ENCODE assay signal across 8 cellular contexts in the genomic region with DNA sequence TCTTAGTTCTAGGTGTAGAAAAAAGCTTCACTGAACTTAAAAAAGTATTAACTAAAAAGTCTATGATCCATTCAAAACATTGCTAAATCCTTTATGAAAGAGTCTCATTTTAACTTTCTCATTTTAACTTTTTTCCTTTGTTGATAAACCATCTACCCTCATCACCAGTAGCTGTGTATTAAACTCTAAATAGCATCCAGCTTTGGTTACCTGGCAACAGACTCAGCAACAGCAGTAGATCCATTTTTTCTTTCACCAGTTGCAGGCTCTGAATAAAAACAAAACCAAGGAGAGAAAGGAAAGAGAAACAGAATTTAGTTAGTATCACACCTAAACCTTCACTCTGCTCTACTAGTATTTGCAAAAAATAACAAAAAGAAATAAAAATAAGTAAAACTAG. TPM values are rescaled to one million over a fixed set of nuclear protein-coding genes. Genes with fewer than 3 reads are reported as not detected.
DNase-seq lines count a peak whose midpoint lies in the region; ATAC-seq, FAIRE-seq and TF ChIP-seq lines count a peak whose summit lies in the region.

No MANE protein-coding gene starts in this region.

- no peak for ATAC-seq in HG02642 (IDR thresholded peaks at IDR 0.05; ENCODE audit: poor library complexity, unreplicated experiment)

- H3K27me3 Mint-ChIP-seq in chondrocyte (ENCODE audit: low read depth) (no peaks in the 10 kb centered on the region), osteocyte (ENCODE audit: unreplicated experiment) (no peaks in the 10 kb centered on the region)

- no peaks in the 10 kb centered on the region for H3K4me1 ChIP-seq in effector memory CD4-positive, alpha-beta T cell (ENCODE audit: control insufficient read depth, insufficient read depth, low read length, poor library complexity, severe bottlenecking)
- H3K4me1 ChIP-seq in small intestine (ENCODE audit: control insufficient read depth in 2 of 2, insufficient read depth in 1 of 2, low read depth in 1 of 2, low read length in 1 of 2) = no peaks in the 10 kb centered on the region

- H3K4me1 Mint-ChIP-seq in chondrocyte (ENCODE audit: low read depth) (peaks cover 11% of the 10 kb centered on the region), osteocyte (ENCODE audit: unreplicated experiment) (peaks cover 11% of the 10 kb centered on the region)

- no peak for TF ChIP-seq CTCF in chondrocyte (IDR thresholded peaks at IDR 0.05)
- no peak for TF ChIP-seq CTCF in osteocyte (IDR thresholded peaks at IDR 0.05)

- H3K27ac ChIP-seq in effector memory CD4-positive, alpha-beta T cell (ENCODE audit: insufficient read depth, low read length, poor library complexity, severe bottlenecking) = no peak overlapping the region
- H3K27ac ChIP-seq in small intestine (ENCODE audit: low read depth in 1 of 2, low read length in 1 of 2) = no peak overlapping the region

- H3K9me3 ChIP-seq in effector memory CD4-positive, alpha-beta T cell (ENCODE audit: control insufficient read depth, low read length) = no peaks in the 10 kb centered on the region
- H3K9me3 ChIP-seq in small intestine (ENCODE audit: control insufficient read depth, low read depth) = no peaks in the 10 kb centered on the region

- H3K36me3 Mint-ChIP-seq in chondrocyte (ENCODE audit: low read depth) (peaks cover 10% of the 10 kb centered on the region), osteocyte (ENCODE audit: unreplicated experiment) (peaks cover 19% of the 10 kb centered on the region)

- no peak overlapping the region for H3K4me3 ChIP-seq in effector memory CD4-positive, alpha-beta T cell (ENCODE audit: insufficient read depth, low read depth, low read length, poor library complexity, severe bottlenecking)
- H3K4me3 ChIP-seq in small intestine (ENCODE audit: low read depth in 1 of 2, low read length in 2 of 2) = no peak overlapping the region

- FAIRE-seq in GM18507 (lab: Jason Lieb, UNC) (peak; percentile 21), small intestine (lab: Jason Lieb, UNC) (no peak)

- H3K9me3 Mint-ChIP-seq in chondrocyte (ENCODE audit: low read depth) (no peaks in the 10 kb centered on the region), osteocyte (ENCODE audit: unreplicated experiment) (no peaks in the 10 kb centered on the region)

- H3K36me3 ChIP-seq in effector memory CD4-positive, alpha-beta T cell (ENCODE audit: control insufficient read depth, insufficient read depth, low read length) = peaks cover 24% of the 10 kb centered on the region
- H3K36me3 ChIP-seq in small intestine (ENCODE audit: control insufficient read depth in 2 of 2, insufficient read depth in 2 of 2, low read length in 2 of 2) = peaks cover 7 to 8% of the 10 kb centered on the region in 2 donors

- H3K27me3 ChIP-seq in effector memory CD4-positive, alpha-beta T cell (replicated peaks; ENCODE audit: control insufficient read depth, insufficient read depth, low read length, poor library complexity, severe bottlenecking) = no peaks in the 10 kb centered on the region
- no peaks in the 10 kb centered on the region for H3K27me3 ChIP-seq in small intestine (ENCODE audit: control insufficient read depth in 2 of 2, insufficient read depth in 2 of 2, low read length in 2 of 2)

- DNase-seq in GM18507 (ENCODE audit: extremely low spot score, insufficient read length, low read depth) = no peak
- DNase-seq in NCI-H1694 (lab: John Stamatoyannopoulos, UW) = peak; percentile 41
- no peak for DNase-seq in chondrocyte (ENCODE audit: low spot score)
- DNase-seq in osteocyte (ENCODE audit: extremely low spot score, unreplicated experiment) = no peak
- DNase-seq in effector memory CD4-positive, alpha-beta T cell = no peak
- DNase-seq in stimulated activated CD4-positive, alpha-beta T cell treated with anti-CD3 and anti-CD28 coated beads, Interleukin-4, amount 100 ng/mL, for 24 hours = no peak
- no peak for DNase-seq in small intestine

- H3K27ac Mint-ChIP-seq in chondrocyte (ENCODE audit: unreplicated experiment) (peak overlapping the region; percentile 91), osteocyte (ENCODE audit: unreplicated experiment) (peak overlapping the region; percentile 98)

- H3K4me3 Mint-ChIP-seq in chondrocyte (ENCODE audit: unreplicated experiment) (no peak overlapping the region), osteocyte (ENCODE audit: unreplicated experiment) (no peak overlapping the region)

RNA-seq across cellular contexts. Expression of gene TP53BP1, which starts 51.6 kb away (rescaled TPM):
- total RNA-seq in chondrocyte (44.8 to 71.1 TPM (median 45.6 TPM) in 3 replicates), osteocyte (61.2 and 64.6 TPM in 2 replicates)
- 1 to 10 TPM; 1.1 to 8.8 (median 2.5) TPM for polyA plus RNA-seq in small intestine
